In the genomic region with DNA sequence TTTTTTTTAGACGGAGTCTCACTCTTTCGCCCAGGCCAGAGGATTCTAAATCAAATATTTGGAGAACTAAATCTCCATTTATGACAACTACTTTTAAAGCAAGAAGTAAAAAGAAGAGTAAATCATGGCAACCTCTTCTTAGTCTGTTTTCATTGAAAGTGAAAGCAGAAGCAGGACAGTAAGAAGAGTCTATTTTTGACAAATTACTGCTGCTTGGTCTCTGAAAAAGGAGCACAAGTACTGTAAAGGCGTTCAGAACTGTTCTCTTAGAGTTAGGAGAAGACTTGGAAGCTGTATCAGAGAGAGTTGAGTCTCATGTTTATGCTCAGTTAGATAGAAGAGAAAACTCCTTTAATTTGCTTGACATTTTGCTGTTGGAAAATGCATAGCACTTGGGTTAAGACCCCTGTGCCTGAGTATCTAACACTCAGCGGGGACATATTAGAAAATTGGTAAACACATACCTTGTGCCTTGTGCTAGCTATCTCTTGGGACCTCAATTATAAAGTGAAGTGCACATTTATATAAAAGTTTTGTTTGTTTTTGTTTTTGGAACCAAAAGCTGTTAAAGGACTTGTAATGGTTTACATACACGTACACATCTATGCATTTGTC, we compare ENCODE assay signal across 1 cellular context.
TF ChIP-seq lines count a peak whose summit lies in the region.

No MANE protein-coding gene starts in this region.

TF ChIP-seq in SK-N-SH, 30 proteins besides CTCF, POLR2A, EP300 and RAD21 (continued from another document):
- TF ChIP-seq, protein P1, sequence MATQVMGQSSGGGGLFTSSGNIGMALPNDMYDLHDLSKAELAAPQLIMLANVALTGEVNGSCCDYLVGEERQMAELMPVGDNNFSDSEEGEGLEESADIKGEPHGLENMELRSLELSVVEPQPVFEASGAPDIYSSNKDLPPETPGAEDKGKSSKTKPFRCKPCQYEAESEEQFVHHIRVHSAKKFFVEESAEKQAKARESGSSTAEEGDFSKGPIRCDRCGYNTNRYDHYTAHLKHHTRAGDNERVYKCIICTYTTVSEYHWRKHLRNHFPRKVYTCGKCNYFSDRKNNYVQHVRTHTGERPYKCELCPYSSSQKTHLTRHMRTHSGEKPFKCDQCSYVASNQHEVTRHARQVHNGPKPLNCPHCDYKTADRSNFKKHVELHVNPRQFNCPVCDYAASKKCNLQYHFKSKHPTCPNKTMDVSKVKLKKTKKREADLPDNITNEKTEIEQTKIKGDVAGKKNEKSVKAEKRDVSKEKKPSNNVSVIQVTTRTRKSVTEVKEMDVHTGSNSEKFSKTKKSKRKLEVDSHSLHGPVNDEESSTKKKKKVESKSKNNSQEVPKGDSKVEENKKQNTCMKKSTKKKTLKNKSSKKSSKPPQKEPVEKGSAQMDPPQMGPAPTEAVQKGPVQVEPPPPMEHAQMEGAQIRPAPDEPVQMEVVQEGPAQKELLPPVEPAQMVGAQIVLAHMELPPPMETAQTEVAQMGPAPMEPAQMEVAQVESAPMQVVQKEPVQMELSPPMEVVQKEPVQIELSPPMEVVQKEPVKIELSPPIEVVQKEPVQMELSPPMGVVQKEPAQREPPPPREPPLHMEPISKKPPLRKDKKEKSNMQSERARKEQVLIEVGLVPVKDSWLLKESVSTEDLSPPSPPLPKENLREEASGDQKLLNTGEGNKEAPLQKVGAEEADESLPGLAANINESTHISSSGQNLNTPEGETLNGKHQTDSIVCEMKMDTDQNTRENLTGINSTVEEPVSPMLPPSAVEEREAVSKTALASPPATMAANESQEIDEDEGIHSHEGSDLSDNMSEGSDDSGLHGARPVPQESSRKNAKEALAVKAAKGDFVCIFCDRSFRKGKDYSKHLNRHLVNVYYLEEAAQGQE (IDR thresholded peaks at IDR 0.05; ENCODE audit: low read depth, low read length) = no peak
- TF ChIP-seq SIN3A (IDR thresholded peaks at IDR 0.05; ENCODE audit: borderline replicate concordance, low read depth, low read length) = no peak
- TF ChIP-seq POLR2AphosphoS5 (IDR thresholded peaks at IDR 0.05; ENCODE audit: low read depth, low read length) = no peak
- TF ChIP-seq YY1 (IDR thresholded peaks at IDR 0.05; ENCODE audit: low read depth) = no peak
- no peak for TF ChIP-seq ELF1 (IDR thresholded peaks at IDR 0.05)
- TF ChIP-seq USF2 (IDR thresholded peaks at IDR 0.05; ENCODE audit: borderline replicate concordance, low read depth, low read length) = no peak
